2 cellular contexts compared by ENCODE assay signal in genomic region chrX:3651272-3651671, GRCh38.
TF ChIP-seq lines count a peak whose summit lies in the region.

No MANE protein-coding gene starts in this region.

TF ChIP-seq in HCT116, 20 proteins besides CTCF, POLR2A, EP300 and RAD21 (continued from another document):
- TF ChIP-seq MAX (IDR thresholded peaks at IDR 0.05) (no peak), YY1 (IDR thresholded peaks at IDR 0.05; ENCODE audit: extremely low read depth, insufficient replicate concordance, low read depth, low read length) (no peak), TCF7L2 (IDR thresholded peaks at IDR 0.05; ENCODE audit: borderline replicate concordance, extremely low read depth, insufficient read depth, insufficient read length) (no peak)

TF ChIP-seq in WTC11, 78 proteins besides CTCF, POLR2A, EP300 and RAD21 (continued from another document):
- no peak for TF ChIP-seq ZNF532 (CRISPR knock-in tag; IDR thresholded peaks at IDR 0.05; ENCODE audit: borderline replicate concordance)
- no peak for TF ChIP-seq FOXP1 (CRISPR knock-in tag; IDR thresholded peaks at IDR 0.05; ENCODE audit: borderline replicate concordance)
- TF ChIP-seq MYBL2 (CRISPR knock-in tag; IDR thresholded peaks at IDR 0.05) = no peak
